ENCODE assay signal across 18 cellular contexts in the genomic region with DNA sequence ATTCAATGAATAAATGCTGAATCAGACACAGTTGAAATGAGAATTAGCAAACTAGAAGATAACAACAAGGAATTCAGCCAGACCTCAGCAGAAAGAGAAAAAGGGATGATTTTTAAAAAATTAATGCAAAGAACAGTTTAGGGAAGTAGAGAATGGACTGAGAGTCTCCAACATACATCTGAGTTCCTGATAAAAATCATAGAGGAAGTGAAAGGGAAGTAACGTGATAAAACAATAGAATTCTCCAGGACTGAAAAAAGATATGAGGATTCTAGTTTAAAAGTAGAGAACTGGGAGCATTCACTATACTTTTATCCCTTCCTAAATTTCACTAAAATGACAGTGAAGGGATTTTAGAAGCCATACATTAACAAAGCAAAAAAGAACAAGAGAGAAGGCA.
"Had no signal": no experiment of that assay in that cellular context is flagged by ENCODE, and none has a peak within 500 bp of the region (broad histone marks: within the 10 kb centered on the region; RNA-seq: fewer than 3 reads in every experiment).

No MANE protein-coding gene starts in this region.

- H3K36me3 ChIP-seq: esophagus muscularis mucosa, thyroid gland, WERI-Rb-1 had no signal

- DNase-seq: activated CD4-positive, alpha-beta T cell treated with anti-CD3 and anti-CD28 coated beads for 1 hour; activated CD8-positive, alpha-beta memory T cell treated with anti-CD3 and anti-CD28 coated beads for 24 hours; activated CD8-positive, alpha-beta memory T cell treated with anti-CD3 and anti-CD28 coated beads, Interleukin-2, amount 50 U/mL, for 48 hours; activated effector memory CD4-positive, alpha-beta T cell treated with anti-CD3 and anti-CD28 coated beads, Interleukin-2, amount 50 U/mL, for 16 hours; activated naive CD4-positive, alpha-beta T cell treated with anti-CD3 and anti-CD28 coated beads, Interleukin-2, amount 50 U/mL, for 16 hours; activated T-cell treated with anti-CD3 and anti-CD28 coated beads, Interleukin-2, amount 50 U/mL, for 48 hours; aorta; effector CD8-positive, alpha-beta T cell; hypothalamus; stimulated activated CD4-positive, alpha-beta T cell treated with anti-CD3 and anti-CD28 coated beads, Interleukin-2, amount 100 ng/mL, for 24 hours; stimulated activated naive CD4-positive, alpha-beta T cell treated with Interleukin-2 at 50 U/mL for 16 hours; T-helper 1 cell; T-helper 9 cell; WERI-Rb-1 had no signal

- H3K4me1 ChIP-seq: esophagus muscularis mucosa had no signal

- ATAC-seq: natural killer cell treated with Interleukin-12 subunit alpha and Interleukin-12 subunit beta and Interleukin-15 and Interleukin-18, amount 100 ng/mL, for 72 hours had no signal

- H3K4me3 ChIP-seq: esophagus muscularis mucosa, lung, thyroid gland had no signal

- H3K27ac ChIP-seq: esophagus muscularis mucosa, thyroid gland, WERI-Rb-1 had no signal

- H3K27me3 ChIP-seq: esophagus muscularis mucosa, thyroid gland had no signal

- H3K9me3 ChIP-seq: esophagus muscularis mucosa, thyroid gland had no signal
